In genomic region chr11:115860246-115860645, GRCh38 we compare ENCODE assay signal across 26 cellular contexts.
DNase-seq lines count a peak whose midpoint lies in the region; ATAC-seq, FAIRE-seq and TF ChIP-seq lines count a peak whose summit lies in the region.
"Had no signal": no experiment of that assay in that cellular context is flagged by ENCODE, and none has a peak within 500 bp of the region (broad histone marks: within the 10 kb centered on the region; RNA-seq: fewer than 3 reads in every experiment).

No MANE protein-coding gene starts in this region.

- CTCF ChIA-PET in WTC11 (lab: Charles Lee), result no interaction called here

- H3K4me1 Mint-ChIP-seq in astrocyte (ENCODE audit: low read depth, unreplicated experiment), result peaks cover 13% of the 10 kb centered on the region
- H3K4me1 Mint-ChIP-seq in neural crest cell, result no peaks in the 10 kb centered on the region
- no peaks in the 10 kb centered on the region for H3K4me1 Mint-ChIP-seq in activated naive CD8-positive, alpha-beta T cell treated with anti-CD3 and anti-CD28 coated beads for 36 hours
- no peaks in the 10 kb centered on the region for H3K4me1 Mint-ChIP-seq in WTC11
- H3K4me1 Mint-ChIP-seq: CD14-positive monocyte; CD4-positive, alpha-beta memory T cell; CD8-positive, alpha-beta memory T cell had no signal

- H3K27me3 Mint-ChIP-seq in astrocyte (ENCODE audit: low read depth, unreplicated experiment), result no peaks in the 10 kb centered on the region
- H3K27me3 Mint-ChIP-seq in neural crest cell (ENCODE audit: low read depth), result no peaks in the 10 kb centered on the region
- no peaks in the 10 kb centered on the region for H3K27me3 Mint-ChIP-seq in activated naive CD8-positive, alpha-beta T cell treated with anti-CD3 and anti-CD28 coated beads for 36 hours
- no peaks in the 10 kb centered on the region for H3K27me3 Mint-ChIP-seq in WTC11 (ENCODE audit: low read depth)
- H3K27me3 Mint-ChIP-seq: CD4-positive, alpha-beta memory T cell; CD4-positive, CD25-positive, alpha-beta regulatory T cell; CD8-positive, alpha-beta memory T cell had no signal

- H3K27ac Mint-ChIP-seq in astrocyte (ENCODE audit: unreplicated experiment) (peak overlapping the region; percentile 89), neural crest cell (ENCODE audit: unreplicated experiment) (peak overlapping the region; percentile 4), WTC11 (no peak overlapping the region)
- H3K27ac Mint-ChIP-seq in activated naive CD8-positive, alpha-beta T cell treated with anti-CD3 and anti-CD28 coated beads for 36 hours, result no peak overlapping the region
- H3K27ac Mint-ChIP-seq: CD14-positive monocyte; CD4-positive, alpha-beta memory T cell; CD4-positive, CD25-positive, alpha-beta regulatory T cell; CD8-positive, alpha-beta memory T cell had no signal

- H3K79me2 ChIP-seq in astrocyte (ENCODE audit: insufficient read depth, low read length), result no peaks in the 10 kb centered on the region
- no peaks in the 10 kb centered on the region for H3K79me2 ChIP-seq in smooth muscle cell (ENCODE audit: low read depth)

- no peaks in the 10 kb centered on the region for H3K36me3 ChIP-seq in astrocyte (ENCODE audit: insufficient read depth, low read length)
- peaks cover 3% of the 10 kb centered on the region for H3K36me3 ChIP-seq in smooth muscle cell (ENCODE audit: low read depth)
- H3K36me3 ChIP-seq: BE2C, BLaER1 had no signal

- H3F3A ChIP-seq in smooth muscle cell (ENCODE audit: low read depth), result no peaks in the 10 kb centered on the region

- H3K4me1 ChIP-seq in astrocyte (ENCODE audit: insufficient read depth, low read length) (no peaks in the 10 kb centered on the region), smooth muscle cell (ENCODE audit: low read depth) (no peaks in the 10 kb centered on the region)
- H3K4me1 ChIP-seq: BE2C, BLaER1 had no signal

- H3K27ac ChIP-seq in astrocyte (ENCODE audit: low read depth, low read length) (no peak overlapping the region), smooth muscle cell (ENCODE audit: low read depth) (peak overlapping the region; percentile 47)
- H3K27ac ChIP-seq: BLaER1 had no signal

- no peak for ATAC-seq in WTC11
- ATAC-seq in GM18873 (IDR thresholded peaks at IDR 0.05; ENCODE audit: low FRiP score, unreplicated experiment), result no peak
- ATAC-seq: GM12878 had no signal

- no peaks in the 10 kb centered on the region for H3K9me3 ChIP-seq in astrocyte (ENCODE audit: insufficient read depth, low read depth, low read length)
- peaks cover 4% of the 10 kb centered on the region for H3K9me3 ChIP-seq in smooth muscle cell (replicated peaks; ENCODE audit: low read depth)
- H3K9me3 ChIP-seq: BE2C had no signal

- H3K36me3 Mint-ChIP-seq in astrocyte (ENCODE audit: low read depth, unreplicated experiment) (no peaks in the 10 kb centered on the region), neural crest cell (ENCODE audit: low read depth) (peaks cover 3% of the 10 kb centered on the region), WTC11 (peaks cover 6% of the 10 kb centered on the region)
- no peaks in the 10 kb centered on the region for H3K36me3 Mint-ChIP-seq in activated naive CD8-positive, alpha-beta T cell treated with anti-CD3 and anti-CD28 coated beads for 36 hours
- H3K36me3 Mint-ChIP-seq: CD14-positive monocyte; CD4-positive, alpha-beta memory T cell; CD4-positive, CD25-positive, alpha-beta regulatory T cell; CD8-positive, alpha-beta memory T cell had no signal

- no peaks in the 10 kb centered on the region for H3K27me3 ChIP-seq in astrocyte (ENCODE audit: insufficient read depth, low read length)
- H3K27me3 ChIP-seq in smooth muscle cell (ENCODE audit: low read depth), result no peaks in the 10 kb centered on the region
- H3K27me3 ChIP-seq: BE2C, BLaER1 had no signal

- H3K4me3 Mint-ChIP-seq in astrocyte (ENCODE audit: unreplicated experiment) (no peak overlapping the region), neural crest cell (no peak overlapping the region), WTC11 (no peak overlapping the region)
- H3K4me3 Mint-ChIP-seq in activated naive CD8-positive, alpha-beta T cell treated with anti-CD3 and anti-CD28 coated beads for 36 hours, result no peak overlapping the region
- H3K4me3 Mint-ChIP-seq: CD14-positive monocyte; CD4-positive, alpha-beta memory T cell; CD4-positive, CD25-positive, alpha-beta regulatory T cell; CD8-positive, alpha-beta memory T cell had no signal

- no peak overlapping the region for H2AFZ ChIP-seq in astrocyte (ENCODE audit: low read depth, low read length)
- H2AFZ ChIP-seq in smooth muscle cell (ENCODE audit: low read depth), result no peak overlapping the region

- H3K9ac ChIP-seq in astrocyte (ENCODE audit: low read length) (no peak overlapping the region), smooth muscle cell (ENCODE audit: low read depth) (no peak overlapping the region)
- H3K9ac ChIP-seq: BLaER1 had no signal

- H3K9me3 Mint-ChIP-seq in astrocyte (ENCODE audit: unreplicated experiment), result peaks cover 7% of the 10 kb centered on the region
- peaks cover 2% of the 10 kb centered on the region for H3K9me3 Mint-ChIP-seq in neural crest cell
- peaks cover 13% of the 10 kb centered on the region for H3K9me3 Mint-ChIP-seq in activated naive CD8-positive, alpha-beta T cell treated with anti-CD3 and anti-CD28 coated beads for 36 hours
- peaks cover 7% of the 10 kb centered on the region for H3K9me3 Mint-ChIP-seq in WTC11

- no peak for FAIRE-seq in astrocyte (lab: Jason Lieb, UNC)
- FAIRE-seq: A204.1, GM12878, GM18507, GM19239 had no signal

- WGBS in smooth muscle cell (ENCODE audit: low lambda C conversion rate), result 38% methylated on average over 1 of the region's 1 CpG

- POLR2A ChIA-PET in WTC11 (lab: Charles Lee), result no interaction called here

- no peak overlapping the region for H3K4me2 ChIP-seq in astrocyte (ENCODE audit: low read length)
- peak overlapping the region; percentile 40 for H3K4me2 ChIP-seq in smooth muscle cell
- H3K4me2 ChIP-seq: BLaER1 had no signal

- DNase-seq in astrocyte (ENCODE audit: low read depth) (peak; percentile 86), neural crest cell (ENCODE audit: low read depth, low spot score) (no peak), smooth muscle cell (lab: John Stamatoyannopoulos, UW; ENCODE audit: unreplicated experiment) (no peak), WTC11 (ENCODE audit: low spot score) (no peak)
- no peak for DNase-seq in activated naive CD8-positive, alpha-beta T cell treated with anti-CD3 and anti-CD28 coated beads for 36 hours
- DNase-seq: 8988T; ACHN; BE2C; C1 segment of cervical spinal cord; CD4-positive, alpha-beta memory T cell; CD4-positive, CD25-positive, alpha-beta regulatory T cell; CD8-positive, alpha-beta memory T cell; COR-L47; DMS 273 treated with DMSO at 0.1 percent for 48 hours; DMS153; DMS79; DND-41; EL; GDM1 had no signal

- H4K20me1 ChIP-seq in astrocyte (ENCODE audit: insufficient read depth, low read length) (no peaks in the 10 kb centered on the region), smooth muscle cell (ENCODE audit: low read depth) (no peaks in the 10 kb centered on the region)
- H4K20me1 ChIP-seq: BLaER1 had no signal

- H3K4me3 ChIP-seq in astrocyte (ENCODE audit: insufficient read depth, low read depth, low read length) (no peak overlapping the region), smooth muscle cell (no peak overlapping the region)
- H3K4me3 ChIP-seq: BLaER1, GM12878 had no signal

- no peak for TF ChIP-seq CTCF in astrocyte (IDR thresholded peaks at IDR 0.05; ENCODE audit: insufficient read depth, low read depth, low read length)
- no peak for TF ChIP-seq CTCF in neural crest cell (conservative IDR thresholded peaks at IDR 0.05)
- TF ChIP-seq CTCF in smooth muscle cell (IDR thresholded peaks at IDR 0.05; ENCODE audit: borderline replicate concordance, insufficient read depth, poor library complexity, severe bottlenecking), result no peak
- TF ChIP-seq CTCF in WTC11 (IDR thresholded peaks at IDR 0.05), result no peak

TF ChIP-seq in WTC11, 78 proteins besides CTCF, POLR2A, EP300 and RAD21 (continues in another document):
- TF ChIP-seq NFE2L1 (CRISPR knock-in tag; IDR thresholded peaks at IDR 0.05) (no peak), PRDM15 (CRISPR knock-in tag; IDR thresholded peaks at IDR 0.05) (no peak), ZNF671 (CRISPR knock-in tag; IDR thresholded peaks at IDR 0.05) (no peak)

Comparison
In these comparisons a context has a peak if more than half of its experiments do, and no peak if none do; other contexts are left out.
1. H3K27ac Mint-ChIP-seq: peak in astrocyte (single experiment) and neural crest cell (single experiment); none in activated naive CD8-positive, alpha-beta T cell treated with anti-CD3 and anti-CD28 coated beads for 36 hours (single experiment) and WTC11 (single experiment).